Comparison of ENCODE assay signal across 8 cellular contexts in the genomic region with DNA sequence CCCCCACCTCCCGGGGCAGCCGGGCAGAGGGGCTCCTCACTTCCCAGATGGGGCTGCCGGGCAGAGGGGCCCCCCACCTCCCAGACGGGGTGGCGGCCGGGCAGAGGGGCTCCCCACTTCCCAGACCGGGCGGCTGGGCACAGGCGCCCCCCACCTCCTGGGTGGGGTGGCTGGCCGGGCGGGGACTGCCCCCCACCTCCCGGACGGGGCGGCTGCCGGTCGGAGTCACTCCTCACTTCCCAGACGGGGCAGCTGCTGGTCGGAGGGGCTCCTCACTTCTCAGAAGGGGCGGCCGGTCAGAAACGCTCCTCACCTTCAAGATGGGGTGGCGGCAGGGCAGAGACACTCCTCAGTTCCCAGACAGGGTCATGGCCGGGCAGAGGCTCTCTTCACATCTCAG. TPM values are rescaled to one million over a fixed set of nuclear protein-coding genes. Genes with fewer than 3 reads are reported as not detected.
"Had no signal": no experiment of that assay in that cellular context is flagged by ENCODE, and none has a peak within 500 bp of the region (broad histone marks: within the 10 kb centered on the region; RNA-seq: fewer than 3 reads in every experiment).

No MANE protein-coding gene starts in this region.

- H3K36me3 Mint-ChIP-seq: IgD-negative memory B cell had no signal

- FAIRE-seq: HepG2, HTR-8/SVneo, K562 had no signal

- ATAC-seq: HepG2, K562 had no signal

- H3K4me1 Mint-ChIP-seq: IgD-negative memory B cell had no signal

- H3K27me3 Mint-ChIP-seq: IgD-negative memory B cell had no signal

- H3K27ac ChIP-seq: HL-60 had no signal

- H3K4me3 Mint-ChIP-seq: IgD-negative memory B cell had no signal

- H3K4me3 ChIP-seq: K562 had no signal

- DNase-seq: IMR-90, KBM-7 had no signal

- H3K27ac Mint-ChIP-seq: IgD-negative memory B cell had no signal

RNA-seq across cellular contexts. Expression of a gene that starts 43.9 kb away (rescaled TPM):
- total RNA-seq: HT-29 had no signal
- polyA plus RNA-seq: HepG2 had no signal
